In the genomic region with DNA sequence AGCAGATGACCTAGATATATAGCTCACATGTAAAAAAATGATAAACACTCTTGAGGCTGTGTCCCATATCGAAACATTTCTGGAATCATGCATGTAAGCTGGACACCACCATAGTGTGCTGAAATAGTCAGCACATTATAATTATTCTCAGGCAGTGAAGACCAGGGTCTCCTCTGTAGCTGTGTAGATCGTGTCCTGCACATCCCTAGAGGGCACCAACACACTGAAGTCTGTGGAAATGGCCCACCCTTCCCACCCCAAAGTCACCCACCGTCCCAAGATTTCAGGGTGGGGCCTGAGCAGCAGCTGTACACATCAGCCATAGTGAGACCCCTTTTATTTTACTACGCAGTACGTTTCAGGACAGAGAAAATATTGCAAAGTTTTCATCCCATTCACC, we compare ENCODE assay signal across 25 cellular contexts. TPM values are rescaled to one million over a fixed set of nuclear protein-coding genes. Genes with fewer than 3 reads are reported as not detected.
DNase-seq lines count a peak whose midpoint lies in the region; ATAC-seq, FAIRE-seq and TF ChIP-seq lines count a peak whose summit lies in the region.
"Had no signal": no experiment of that assay in that cellular context is flagged by ENCODE, and none has a peak within 500 bp of the region (broad histone marks: within the 10 kb centered on the region; RNA-seq: fewer than 3 reads in every experiment).

No MANE protein-coding gene starts in this region.

- H3K27ac ChIP-seq in Panc1 (ENCODE audit: low read length) (no peak overlapping the region), GM12878 (ENCODE audit: control insufficient read depth, insufficient read depth) (no peak overlapping the region), hepatocyte (no peak overlapping the region), neural progenitor cell (no peak overlapping the region)
- H3K27ac ChIP-seq: GM23248, Peyer's patch, SJCRH30 had no signal

- H3K27me3 Mint-ChIP-seq in neural progenitor cell (ENCODE audit: insufficient read depth, low read depth), result no peaks in the 10 kb centered on the region

- TF ChIP-seq CTCF in Panc1 (IDR thresholded peaks at IDR 0.05) (0 out of 2 replicates have a peak, but pooled peaks have one; percentile 9), GM12878 (IDR thresholded peaks at IDR 0.05 in 2 of 3, conservative IDR thresholded peaks at IDR 0.05 in 1 of 3; ENCODE audit: control insufficient read depth in 2 of 3, extremely low read depth in 1 of 3, insufficient read depth in 1 of 3, low read depth in 3 of 3, low read length in 3 of 3) (no peak), hepatocyte (IDR thresholded peaks at IDR 0.05; ENCODE audit: poor library complexity) (peak; percentile 6), neural progenitor cell (IDR thresholded peaks at IDR 0.05) (peak; percentile 19)

- TF ChIP-seq POLR2A in GM12878 (IDR thresholded peaks at IDR 0.05; ENCODE audit: low read depth, low read length), result no peak

- BruUV-seq in Panc1 (replicated peaks; lab: Mats Ljungman, UMichigan) (no TSS peak), GM12878 (replicated peaks; lab: Mats Ljungman, UMichigan) (no TSS peak)

- in situ Hi-C loops in Panc1 (cut with HindIII; ENCODE audit: low pct_unique_long_range_greater_than_20kb, low sequenced_read_pairs), result no loop called here
- in situ Hi-C loops in GM12878 (cut with MboI), result no loop called here

- H3K79me2 ChIP-seq in GM12878 (ENCODE audit: control insufficient read depth, insufficient read depth, low read length) (no peaks in the 10 kb centered on the region), hepatocyte (no peaks in the 10 kb centered on the region), neural progenitor cell (ENCODE audit: low read depth) (no peaks in the 10 kb centered on the region)

- POLR2A ChIA-PET in Panc1 (lab: Charles Lee), result no interaction called here
- POLR2A ChIA-PET in GM12878 (lab: Charles Lee), result interaction anchor here (0.5 kb wide), 1 partner anchor 453 kb away, joined by 3 read pairs; no protein-coding TSS in a partner anchor

- H3F3A ChIP-seq in neural progenitor cell (ENCODE audit: low read depth), result peaks cover 1% of the 10 kb centered on the region

- CTCF ChIA-PET in Panc1 (lab: Charles Lee) (no interaction called here), GM12878 (lab: Yijun Ruan, JAX) (interaction anchor here (0.8 to 3.2 kb wide), 8 partner anchors 8 to 222 kb away, joined by 3 to 15 read pairs (median 5); no protein-coding TSS in a partner anchor)

- DNase-seq in Panc1 (ENCODE audit: low read depth, low spot score) (no peak), GM12878 (ENCODE audit: low read depth, low spot score) (no peak), hepatocyte (ENCODE audit: low spot score) (no peak), neural progenitor cell (ENCODE audit: low spot score) (no peak), SHP77 (lab: John Stamatoyannopoulos, UW) (no peak)
- DNase-seq: GM23248, HFFc6, KBM-7, MG63, NCI-H1048, NCI-H1417, NCI-H1694, NCI-H2081, NCI-H226, NCI-H510A, NCI-H69, Peyer's patch, SJCRH30 had no signal

- no peak for TF ChIP-seq EP300 in GM12878 (IDR thresholded peaks at IDR 0.05; ENCODE audit: borderline replicate concordance in 1 of 2, control insufficient read depth in 1 of 2, low read depth in 2 of 2, low read length in 2 of 2)

- H3K9me2 ChIP-seq in hepatocyte (replicated peaks; ENCODE audit: insufficient read depth), result no peaks in the 10 kb centered on the region

- WGBS in GM12878 (ENCODE audit: insufficient coverage, insufficient replicate concordance, low lambda C conversion rate, missing lambda C conversion rate), result 63% methylated on average over 5 of the region's 5 CpGs
- WGBS in hepatocyte (ENCODE audit: low lambda C conversion rate, missing lambda C conversion rate), result 61% methylated on average over 5 of the region's 5 CpGs

- H3K4me1 Mint-ChIP-seq in neural progenitor cell, result no peaks in the 10 kb centered on the region
- H3K4me1 Mint-ChIP-seq: B cell had no signal

- ATAC-seq in Panc1, result no peak
- ATAC-seq in GM12878, result 0 out of 3 replicates have a peak, but pooled peaks have one; percentile 22
- no peak for ATAC-seq in GM19397 (IDR thresholded peaks at IDR 0.05; ENCODE audit: unreplicated experiment)
- no peak for ATAC-seq in HG03139 (IDR thresholded peaks at IDR 0.05; ENCODE audit: unreplicated experiment)
- ATAC-seq: SK-N-SH treated with all-trans-retinoic acid at 6 μM for 48 hours had no signal

- H3K4me3 Mint-ChIP-seq in neural progenitor cell, result no peak overlapping the region
- H3K4me3 Mint-ChIP-seq: B cell, HFFc6 had no signal

- H2AFZ ChIP-seq in GM12878 (ENCODE audit: control insufficient read depth, low read depth, low read length) (no peak overlapping the region), hepatocyte (no peak overlapping the region), neural progenitor cell (replicated peaks) (no peak overlapping the region)
- H2AFZ ChIP-seq: GM23248 had no signal

- no peaks in the 10 kb centered on the region for H3K36me3 ChIP-seq in Panc1 (ENCODE audit: control insufficient read depth, insufficient read depth, low read length)
- no peaks in the 10 kb centered on the region for H3K36me3 ChIP-seq in GM12878 (ENCODE audit: control insufficient read depth in 2 of 2, insufficient read depth in 2 of 2, low read length in 1 of 2)
- H3K36me3 ChIP-seq in hepatocyte (replicated peaks; ENCODE audit: insufficient read depth, low read depth), result no peaks in the 10 kb centered on the region
- H3K36me3 ChIP-seq in neural progenitor cell, result no peaks in the 10 kb centered on the region
- H3K36me3 ChIP-seq: HAP-1, MG63, Peyer's patch, SJCRH30 had no signal

- SMC1A ChIA-PET in GM12878 (lab: Charles Lee; ENCODE audit: uncharacterized antibody, unreplicated experiment), result interaction anchor here (0.8 to 1.8 kb wide), 10 partner anchors 8 to 221 kb away, joined by 3 to 8 read pairs (median 4); no protein-coding TSS in a partner anchor

- no peak overlapping the region for H3K27ac Mint-ChIP-seq in neural progenitor cell
- H3K27ac Mint-ChIP-seq: B cell, HFFc6 had no signal

- intact Hi-C loops in Panc1 (cut with micrococcal nuclease; ENCODE audit: unreplicated experiment), result no loop called here
- intact Hi-C loops in GM12878 (cut with micrococcal nuclease; ENCODE audit: unreplicated experiment), result no loop called here

- FAIRE-seq in GM12878 (lab: Jason Lieb, UNC), result no peak
- FAIRE-seq: D721Med, GM18507 had no signal

- no peaks in the 10 kb centered on the region for H3K9me3 ChIP-seq in Panc1 (ENCODE audit: control insufficient read depth, insufficient read depth, low read depth, low read length)
- H3K9me3 ChIP-seq in GM12878 (replicated peaks; ENCODE audit: control insufficient read depth, insufficient read depth, low read length), result no peaks in the 10 kb centered on the region
- H3K9me3 ChIP-seq in hepatocyte (ENCODE audit: low read depth), result no peaks in the 10 kb centered on the region
- no peaks in the 10 kb centered on the region for H3K9me3 ChIP-seq in neural progenitor cell (ENCODE audit: low read depth)
- H3K9me3 ChIP-seq: HAP-1, MG63, Peyer's patch, SJCRH30 had no signal

- H3K36me3 Mint-ChIP-seq in neural progenitor cell, result no peaks in the 10 kb centered on the region

- H3K9me3 Mint-ChIP-seq in neural progenitor cell, result no peaks in the 10 kb centered on the region
- H3K9me3 Mint-ChIP-seq: HFFc6 had no signal

- H3K4me1 ChIP-seq in Panc1 (ENCODE audit: control insufficient read depth, insufficient read depth, low read length) (no peaks in the 10 kb centered on the region), GM12878 (ENCODE audit: control insufficient read depth, insufficient read depth, low read length) (no peaks in the 10 kb centered on the region), hepatocyte (ENCODE audit: insufficient read depth) (no peaks in the 10 kb centered on the region), neural progenitor cell (peaks cover 16% of the 10 kb centered on the region)
- H3K4me1 ChIP-seq: HAP-1, Peyer's patch had no signal

- no peak for TF ChIP-seq RAD21 in GM12878 (IDR thresholded peaks at IDR 0.05; ENCODE audit: insufficient read depth, low read depth, low read length)

- H3K4me3 ChIP-seq in Panc1 (ENCODE audit: low read depth in 2 of 2, low read length in 2 of 2), result no peak overlapping the region
- no peak overlapping the region for H3K4me3 ChIP-seq in GM12878
- H3K4me3 ChIP-seq in hepatocyte, result no peak overlapping the region
- H3K4me3 ChIP-seq in neural progenitor cell, result no peak overlapping the region
- H3K4me3 ChIP-seq: GM23248, HAP-1, MG63, Peyer's patch, SJCRH30 had no signal

- H3K4me2 ChIP-seq in GM12878 (ENCODE audit: control insufficient read depth, insufficient read depth) (no peak overlapping the region), hepatocyte (no peak overlapping the region), neural progenitor cell (no peak overlapping the region)

- H3K27me3 ChIP-seq in Panc1 (ENCODE audit: control insufficient read depth, insufficient read depth, low read length) (no peaks in the 10 kb centered on the region; the same call in 1 of the 2 replicates), GM12878 (replicated peaks in 1 of 2; ENCODE audit: control insufficient read depth in 2 of 2, insufficient read depth in 2 of 2, low read length in 1 of 2) (no peaks in the 10 kb centered on the region), hepatocyte (no peaks in the 10 kb centered on the region), neural progenitor cell (no peaks in the 10 kb centered on the region)
- H3K27me3 ChIP-seq: Peyer's patch, SJCRH30 had no signal

- no peaks in the 10 kb centered on the region for H4K20me1 ChIP-seq in GM12878 (ENCODE audit: control insufficient read depth, insufficient read depth)
- no peaks in the 10 kb centered on the region for H4K20me1 ChIP-seq in hepatocyte (ENCODE audit: insufficient read depth, poor library complexity, severe bottlenecking)
- no peaks in the 10 kb centered on the region for H4K20me1 ChIP-seq in neural progenitor cell (ENCODE audit: low read depth)

- RAD21 ChIA-PET in GM12878 (lab: Charles Lee; ENCODE audit: unreplicated experiment), result interaction anchor here (0.8 to 1.5 kb wide), 7 partner anchors 28 to 258 kb away, joined by 3 to 4 read pairs (median 3); no protein-coding TSS in a partner anchor

- H3K9ac ChIP-seq in GM12878 (ENCODE audit: control insufficient read depth, insufficient read depth, low read length) (no peak overlapping the region), neural progenitor cell (no peak overlapping the region)
- H3K9ac ChIP-seq: GM23248 had no signal

RNA-seq across cellular contexts. Expression of a gene that starts 21.0 kb away (rescaled TPM):
- total RNA-seq in Panc1 (2021; ENCODE audit: unreplicated experiment) (130 TPM), GM12878 (2014; rRNA removed) (39.0 and 48.1 TPM in 2 replicates), GM12878 (2014; rRNA removed; fragmentation: Illumina TruSeq; extraction: Trizol) (47.6 and 48.1 TPM in 2 replicates), GM12878 (2021) (58.0 and 62.8 TPM in 2 replicates), hepatocyte (159 and 165 TPM in 2 replicates), neural progenitor cell (ENCODE audit: low replicate concordance) (61.2 and 86.0 TPM in 2 replicates)
- polyA plus RNA-seq in Panc1 (2012; ENCODE audit: insufficient read length), result 43.5 TPM
- 169 and 195 TPM in 2 replicates for total RNA-seq in GM12878 (2013; cell fraction: nucleolus; rRNA removed)
- 23.3 TPM for polyA plus RNA-seq in GM12878 (2011; ENCODE audit: low read depth)
- polyA plus RNA-seq in GM12878 (2011; rRNA removed) (43.9 and 69.5 TPM in 2 replicates), GM12878 (2014; fragmentation: Illumina TruSeq; extraction: Trizol) (42.6 and 55.6 TPM in 2 replicates), GM12878 (2014; fragmentation: Nextera tagmentation; extraction: Ambion mirVana) (10 to 100 TPM; 11.9 to 23.1 TPM), GM12878 (2014; rRNA removed) (24.3 and 28.3 TPM in 2 replicates), GM12878 (2016; fragmentation: Nextera tagmentation; extraction: Ambion mirVana) (10 to 100 TPM; 54.4 to 61.6 TPM), hepatocyte (71.1 and 71.5 TPM in 2 replicates)
- polyA plus RNA-seq in GM12878 (2011; cell fraction: cytosol; rRNA removed), result 12.7 and 18.6 TPM in 2 replicates
- polyA plus RNA-seq in GM12878 (2011; cell fraction: nucleus; rRNA removed), result 22.6 and 29.9 TPM in 2 replicates
- polyA plus RNA-seq in GM12878 (2012), result 43.0 and 53.2 TPM in 2 replicates
- polyA minus RNA-seq in GM12878 (2011; rRNA and poly(A)+ RNA removed), result 24.1 and 62.2 TPM in 2 replicates
- 12.4 and 20.5 TPM in 2 replicates for polyA minus RNA-seq in GM12878 (2011; cell fraction: cytosol; rRNA and poly(A)+ RNA removed)
- polyA minus RNA-seq in GM12878 (2011; cell fraction: nucleus; rRNA and poly(A)+ RNA removed), result 16.3 and 21.0 TPM in 2 replicates

Comparison
In these comparisons a context has a peak if more than half of its experiments do, and no peak if none do; other contexts are left out.
1. CTCF ChIP-seq: peak in Panc1 (single experiment), hepatocyte (single experiment) and neural progenitor cell (single experiment); none in GM12878 (0 of 3).